In the genomic region with DNA sequence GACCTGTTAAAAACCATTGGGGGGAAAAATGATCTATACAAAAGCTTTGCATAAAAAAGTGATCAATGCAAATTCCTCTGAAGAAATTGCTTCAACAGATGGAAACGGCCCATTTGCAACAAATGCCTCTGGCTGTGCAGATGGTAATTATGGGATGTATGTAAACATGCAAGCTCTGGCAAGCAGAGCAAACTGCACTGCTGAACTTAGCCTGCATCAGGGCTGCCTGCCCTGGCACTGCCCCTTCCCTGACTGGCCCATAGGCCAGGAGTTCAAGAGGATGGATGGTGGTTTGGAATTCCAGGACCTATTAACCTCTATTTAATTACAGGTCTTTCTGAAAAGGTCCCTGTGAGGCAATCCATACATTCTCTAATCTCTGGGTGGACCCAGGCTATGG, we compare ENCODE assay signal across 28 cellular contexts.
DNase-seq lines count a peak whose midpoint lies in the region; ATAC-seq, FAIRE-seq and TF ChIP-seq lines count a peak whose summit lies in the region.
"Had no signal": no experiment of that assay in that cellular context is flagged by ENCODE, and none has a peak within 500 bp of the region (broad histone marks: within the 10 kb centered on the region; RNA-seq: fewer than 3 reads in every experiment).

No MANE protein-coding gene starts in this region.

- no peak overlapping the region for H3K4me3 Mint-ChIP-seq in activated CD8-positive, alpha-beta T cell treated with anti-CD3 and anti-CD28 coated beads for 36 hours
- H3K4me3 Mint-ChIP-seq: activated naive CD8-positive, alpha-beta T cell; CD8-positive, alpha-beta T cell; endodermal cell; natural killer cell treated with Interleukin-12 subunit alpha and Interleukin-12 subunit beta and Interleukin-15 and Interleukin-18, amount 100 ng/mL, for 72 hours had no signal

- ATAC-seq in activated CD8-positive, alpha-beta T cell treated with anti-CD3 and anti-CD28 coated beads for 36 hours: no peak
- ATAC-seq: CD8-positive, alpha-beta T cell; mucosa of descending colon; natural killer cell treated with Interleukin-12 subunit alpha and Interleukin-12 subunit beta and Interleukin-15 and Interleukin-18, amount 100 ng/mL, for 72 hours had no signal

- H3K27me3 ChIP-seq in keratinocyte (ENCODE audit: control insufficient read depth, extremely low read depth, insufficient read depth, low read length): no peaks in the 10 kb centered on the region
- H3K27me3 ChIP-seq: esophagus muscularis mucosa, SJCRH30, tibial artery had no signal

- H4K20me1 ChIP-seq in keratinocyte (ENCODE audit: control insufficient read depth, extremely low read depth, insufficient read depth, low read length): no peaks in the 10 kb centered on the region

- peaks cover 8% of the 10 kb centered on the region for H3K27me3 Mint-ChIP-seq in activated CD8-positive, alpha-beta T cell treated with anti-CD3 and anti-CD28 coated beads for 36 hours

- no peaks in the 10 kb centered on the region for H3K9me3 ChIP-seq in keratinocyte (ENCODE audit: control insufficient read depth, low read depth, low read length)
- H3K9me3 ChIP-seq: esophagus muscularis mucosa, mucosa of descending colon, tibial artery had no signal

- H3K4me1 Mint-ChIP-seq in activated CD8-positive, alpha-beta T cell treated with anti-CD3 and anti-CD28 coated beads for 36 hours (ENCODE audit: low read depth): no peaks in the 10 kb centered on the region

- no peak for TF ChIP-seq CTCF in keratinocyte (optimal IDR thresholded peaks at IDR 0.05 in 1 of 3, IDR thresholded peaks at IDR 0.05 in 1 of 3, conservative IDR thresholded peaks at IDR 0.05 in 1 of 3; ENCODE audit: extremely low read depth in 1 of 3, insufficient read depth in 2 of 3, low read length in 3 of 3)
- TF ChIP-seq CTCF in activated CD8-positive, alpha-beta T cell treated with anti-CD3 and anti-CD28 coated beads for 36 hours (IDR thresholded peaks at IDR 0.05): no peak

- no peaks in the 10 kb centered on the region for H3K36me3 ChIP-seq in keratinocyte (ENCODE audit: control insufficient read depth in 2 of 2, extremely low read depth in 1 of 2, insufficient read depth in 2 of 2, low read length in 2 of 2)
- H3K36me3 ChIP-seq: esophagus muscularis mucosa, SJCRH30, tibial artery had no signal

- H3K4me2 ChIP-seq in keratinocyte (ENCODE audit: control insufficient read depth, extremely low read depth, insufficient read depth, low read depth, low read length): peak overlapping the region; percentile 50

- CTCF ChIA-PET in activated CD8-positive, alpha-beta T cell treated with anti-CD3 and anti-CD28 coated beads for 36 hours (lab: Charles Lee): no interaction called here

- no peak overlapping the region for H3K27ac ChIP-seq in keratinocyte (ENCODE audit: control insufficient read depth, insufficient read depth, low read length)
- H3K27ac ChIP-seq: esophagus muscularis mucosa, SJCRH30, tibial artery had no signal

- dilution Hi-C loops in keratinocyte (cut with MboI; ENCODE audit: extremely low pct_ligation_motif_present, low sequenced_read_pairs): no loop called here

- no peak overlapping the region for H3K27ac Mint-ChIP-seq in activated CD8-positive, alpha-beta T cell treated with anti-CD3 and anti-CD28 coated beads for 36 hours
- H3K27ac Mint-ChIP-seq: activated naive CD8-positive, alpha-beta T cell; CD8-positive, alpha-beta T cell; endodermal cell; natural killer cell treated with Interleukin-12 subunit alpha and Interleukin-12 subunit beta and Interleukin-15 and Interleukin-18, amount 100 ng/mL, for 72 hours had no signal

- no peaks in the 10 kb centered on the region for H3K79me2 ChIP-seq in keratinocyte (ENCODE audit: control insufficient read depth, insufficient read depth, low read length)

- POLR2A ChIA-PET in activated CD8-positive, alpha-beta T cell treated with anti-CD3 and anti-CD28 coated beads for 36 hours (lab: Charles Lee): no interaction called here

- H3K4me1 ChIP-seq in keratinocyte (ENCODE audit: control insufficient read depth, extremely low read depth, insufficient read depth, low read length): peaks cover 24% of the 10 kb centered on the region

- intact Hi-C loops in activated CD8-positive, alpha-beta T cell treated with anti-CD3 and anti-CD28 coated beads for 36 hours (cut with micrococcal nuclease): no loop called here

- H2AFZ ChIP-seq in keratinocyte (ENCODE audit: control insufficient read depth, low read length): no peak overlapping the region

- DNase-seq in NCI-H2081 (lab: John Stamatoyannopoulos, UW): peak; percentile 11 to 62
- no peak for DNase-seq in NCI-H2081 treated with DMSO at 0.1 percent for 48 hours (lab: John Stamatoyannopoulos, UW)
- peak; percentile 62 for DNase-seq in NCI-H1694 (lab: John Stamatoyannopoulos, UW)
- peak; percentile 42 for DNase-seq in NCI-H69 (lab: John Stamatoyannopoulos, UW)
- no peak for DNase-seq in keratinocyte (ENCODE audit: low read depth, low spot score)
- DNase-seq in activated CD8-positive, alpha-beta T cell treated with anti-CD3 and anti-CD28 coated beads for 36 hours: no peak
- DNase-seq in H4 (ENCODE audit: low spot score): no peak
- no peak for DNase-seq in NCI-H82 (lab: John Stamatoyannopoulos, UW)
- DNase-seq: activated CD4-positive, CD25-positive, alpha-beta regulatory T cell treated with anti-CD3 and anti-CD28 coated beads, Interleukin-2, amount 50 U/mL, for 72 hours; activated T-cell treated with anti-CD3 and anti-CD28 coated beads for 4 hours; anterior cingulate cortex; caudate nucleus; CD8-positive, alpha-beta T cell; endodermal cell; foreskin melanocyte; IMR-90; mucosa of descending colon; NCI-H1436; NCI-H2227 treated with DMSO at 0.1 percent for 48 hours; SJCRH30; tibial artery had no signal

- peaks cover 3% of the 10 kb centered on the region for H3K9me1 ChIP-seq in keratinocyte (ENCODE audit: control insufficient read depth, extremely low read depth, insufficient read depth, low read length)

- no peak overlapping the region for H3K9ac ChIP-seq in keratinocyte (ENCODE audit: control insufficient read depth, extremely low read depth, insufficient read depth, low read length)

- H3K36me3 Mint-ChIP-seq in activated CD8-positive, alpha-beta T cell treated with anti-CD3 and anti-CD28 coated beads for 36 hours (ENCODE audit: low read depth): no peaks in the 10 kb centered on the region
- H3K36me3 Mint-ChIP-seq: activated naive CD8-positive, alpha-beta T cell; CD8-positive, alpha-beta T cell; natural killer cell treated with Interleukin-12 subunit alpha and Interleukin-12 subunit beta and Interleukin-15 and Interleukin-18, amount 100 ng/mL, for 72 hours had no signal

- no peak for FAIRE-seq in keratinocyte (lab: Jason Lieb, UNC)
- FAIRE-seq: G401.6, H1, TTC549 had no signal

- H3K9me3 Mint-ChIP-seq in activated CD8-positive, alpha-beta T cell treated with anti-CD3 and anti-CD28 coated beads for 36 hours: no peaks in the 10 kb centered on the region
- H3K9me3 Mint-ChIP-seq: natural killer cell treated with Interleukin-12 subunit alpha and Interleukin-12 subunit beta and Interleukin-15 and Interleukin-18, amount 100 ng/mL, for 72 hours had no signal

- H3K4me3 ChIP-seq in keratinocyte (ENCODE audit: control insufficient read depth in 2 of 3, extremely low read depth in 1 of 3, insufficient read depth in 2 of 3, low read depth in 1 of 3, low read length in 3 of 3): no peak overlapping the region
- H3K4me3 ChIP-seq: esophagus muscularis mucosa, lung, mucosa of descending colon, SJCRH30, tibial artery had no signal

Comparison
In these comparisons a context has a peak if more than half of its experiments do, and no peak if none do; other contexts are left out.
1. DNase-seq: peak in NCI-H2081 (2 of 2), NCI-H1694 (single experiment) and NCI-H69 (single experiment); none in NCI-H2081 treated with DMSO at 0.1 percent for 48 hours (single experiment), keratinocyte (single experiment), activated CD8-positive, alpha-beta T cell treated with anti-CD3 and anti-CD28 coated beads for 36 hours (single experiment), H4 (single experiment) and NCI-H82 (single experiment).